9 cellular contexts compared by ENCODE assay signal in genomic region chr20:45456632-45457031, GRCh38. TPM values are rescaled to one million over a fixed set of nuclear protein-coding genes. Genes with fewer than 3 reads are reported as not detected.
A peak's percentile ranks its signal among the peaks of the same experiment; 100 is the strongest.
DNase-seq lines count a peak whose midpoint lies in the region; ATAC-seq and TF ChIP-seq lines count a peak whose summit lies in the region.
"Had no signal": no experiment of that assay in that cellular context is flagged by ENCODE, and none has a peak within 500 bp of the region (broad histone marks: within the 10 kb centered on the region; RNA-seq: fewer than 3 reads in every experiment).

No MANE protein-coding gene starts in this region.

- TF ChIP-seq POLR2A in uterus (IDR thresholded peaks at IDR 0.05): no peak

- H3K27ac ChIP-seq in uterus: no peak overlapping the region

- H3K4me3 ChIP-seq in epithelial cell of proximal tubule (ENCODE audit: low read depth, low read length) (no peak overlapping the region), uterus (no peak overlapping the region)

- TF ChIP-seq CTCF in epithelial cell of proximal tubule (conservative IDR thresholded peaks at IDR 0.05; ENCODE audit: low read depth, low read length): peak; percentile 59
- no peak for TF ChIP-seq CTCF in uterus (IDR thresholded peaks at IDR 0.05)

- H3K27me3 ChIP-seq in uterus: no peaks in the 10 kb centered on the region

- no peaks in the 10 kb centered on the region for H3K9me3 ChIP-seq in uterus

- no peaks in the 10 kb centered on the region for H3K36me3 ChIP-seq in uterus

- peak; percentile 9 for DNase-seq in stimulated activated CD4-positive, alpha-beta T cell treated with anti-CD3 and anti-CD28 coated beads, Interleukin-12 subunit alpha, Interleukin-12 subunit beta, amount 100 ng/mL, for 4 hours
- no peak for DNase-seq in stimulated activated CD4-positive, alpha-beta T cell treated with anti-CD3 and anti-CD28 coated beads, Interleukin-4, amount 100 ng/mL, for 4 hours
- DNase-seq in NCI-H748 treated with DMSO at 0.1 percent for 48 hours (lab: John Stamatoyannopoulos, UW) (peak; percentile 18), epithelial cell of proximal tubule (ENCODE audit: low read depth) (no peak), retina (no peak), uterus (no peak)
- peak in 2 of 3 donors; percentile 17 to 31 for DNase-seq in stimulated activated CD4-positive, alpha-beta T cell treated with anti-CD3 and anti-CD28 coated beads, TNF-alpha, amount 100 ng/mL, for 48 hours (ENCODE audit: low read depth in 3 of 3)
- DNase-seq: activated naive CD8-positive, alpha-beta T cell treated with anti-CD3 and anti-CD28 coated beads, Interleukin-2, amount 10 ng/mL, durations not matched to agents 7 days and 5 days had no signal

- ATAC-seq in GM19452 (IDR thresholded peaks at IDR 0.05; ENCODE audit: unreplicated experiment): no peak

- intact Hi-C loops in uterus (cut with DNase I; ENCODE audit: low total_unique reads): no loop called here

- H3K4me1 ChIP-seq in uterus: no peaks in the 10 kb centered on the region

RNA-seq across cellular contexts. Expression of gene WFDC2, which starts 12.9 kb away (rescaled TPM):
- 14.7 and 53.3 TPM in 2 replicates for total RNA-seq in epithelial cell of proximal tubule
- total RNA-seq in uterus: 10 to 100 TPM in 2 of 4 donors, 1 to 10 TPM in 1, not detected in 1; 7.9 to 18.3 (median 15.5) TPM
- total RNA-seq: activated naive CD8-positive, alpha-beta T cell treated with anti-CD3 and anti-CD28 coated beads, Interleukin-2, amount 10 ng/mL, durations not matched to agents 7 days and 5 days had no signal

RNA-seq across cellular contexts. Expression of gene PIGT, which starts 40.7 kb away (rescaled TPM):
- total RNA-seq in epithelial cell of proximal tubule (59.9 and 71.0 TPM in 2 replicates), uterus (10 to 100 TPM; 28.7 to 89.2 (median 62.6) TPM)

RNA-seq across cellular contexts. Expression of gene DBNDD2, which starts 48.5 kb away (rescaled TPM):
- 49.6 and 55.2 TPM in 2 replicates for total RNA-seq in epithelial cell of proximal tubule
- total RNA-seq in uterus: 10 to 100 TPM in 3 of 4 donors, 1 to 10 TPM in 1; 7.5 to 84.2 (median 62.4) TPM

RNA-seq across cellular contexts. Expression of gene SPINT3, which starts 58.8 kb away (rescaled TPM):
- not detected in 2 replicates for total RNA-seq in epithelial cell of proximal tubule
- total RNA-seq in uterus: not detected
- total RNA-seq: activated naive CD8-positive, alpha-beta T cell treated with anti-CD3 and anti-CD28 coated beads, Interleukin-2, amount 10 ng/mL, durations not matched to agents 7 days and 5 days had no signal

Comparison
In these comparisons a context has a peak if more than half of its experiments do, and no peak if none do; other contexts are left out.
1. DNase-seq: peak in stimulated activated CD4-positive, alpha-beta T cell treated with anti-CD3 and anti-CD28 coated beads, Interleukin-12 subunit alpha, Interleukin-12 subunit beta, amount 100 ng/mL, for 4 hours (single experiment), NCI-H748 treated with DMSO at 0.1 percent for 48 hours (single experiment) and stimulated activated CD4-positive, alpha-beta T cell treated with anti-CD3 and anti-CD28 coated beads, TNF-alpha, amount 100 ng/mL, for 48 hours (2 of 3); none in stimulated activated CD4-positive, alpha-beta T cell treated with anti-CD3 and anti-CD28 coated beads, Interleukin-4, amount 100 ng/mL, for 4 hours (0 of 2), epithelial cell of proximal tubule (single experiment), retina (single experiment) and uterus (0 of 2).